ENCODE assay signal across 10 cellular contexts in genomic region chr20:1434571-1435336, GRCh38. TPM values are rescaled to one million over a fixed set of nuclear protein-coding genes. Genes with fewer than 3 reads are reported as not detected.
DNase-seq lines count a peak whose midpoint lies in the region; ATAC-seq, FAIRE-seq and TF ChIP-seq lines count a peak whose summit lies in the region.
"Had no signal": no experiment of that assay in that cellular context is flagged by ENCODE, and none has a peak within 500 bp of the region (broad histone marks: within the 10 kb centered on the region; RNA-seq: fewer than 3 reads in every experiment).

No MANE protein-coding gene starts in this region.

- no peak for TF ChIP-seq CTCF in IMR-90 (conservative IDR thresholded peaks at IDR 0.05; ENCODE audit: low read depth, low read length)
- no peak for TF ChIP-seq CTCF in colonic mucosa (IDR thresholded peaks at IDR 0.05)

- intact Hi-C loops in IMR-90 (cut with micrococcal nuclease) (loop anchor here (5.0 kb wide), 3 partner anchors 37 to 227 kb away; no protein-coding TSS in a partner anchor), colonic mucosa (cut with DNase I) (loop anchor here (5.0 kb wide), 1 partner anchor 42 kb away; the partner anchor contains the start of gene FKBP1A)

- CTCF ChIA-PET in IMR-90 (lab: Yijun Ruan, JAX): interaction anchor here (0.6 to 1.5 kb wide), 2 partner anchors 122 to 192 kb away, joined by 3 to 5 read pairs; no protein-coding TSS in a partner anchor

- no peak overlapping the region for H4K91ac ChIP-seq in IMR-90 (ENCODE audit: insufficient read depth, low read depth, low read length)

- H2AK9ac ChIP-seq in IMR-90 (replicated peaks; ENCODE audit: low read depth, low read length, poor library complexity): no peak overlapping the region

- no peak overlapping the region for H3K27ac ChIP-seq in IMR-90 (ENCODE audit: insufficient read depth, low read length)
- H3K27ac ChIP-seq in colonic mucosa: no peak overlapping the region
- H3K27ac ChIP-seq: adrenal gland, thoracic aorta had no signal

- no peak overlapping the region for H3K9ac ChIP-seq in IMR-90 (ENCODE audit: low read depth, low read length)
- no peak overlapping the region for H3K9ac ChIP-seq in colonic mucosa (ENCODE audit: low read depth in 2 of 2, low read length in 2 of 2)

- DNase-seq in GM12891 (ENCODE audit: insufficient read length, low spot score) (no peak), IMR-90 (peak; percentile 92), colonic mucosa (peak; percentile 43), pulmonary artery endothelial cell (ENCODE audit: low read depth, low spot score) (peak; percentile 80), NCI-H128 (lab: John Stamatoyannopoulos, UW; ENCODE audit: unreplicated experiment) (no peak)
- peak; percentile 82 for DNase-seq in T-helper 2 cell treated with Interferon-gamma antibody and Interleukin-4, amounts not matched to agents 5 μg/mL and 100 μg/mL, for 36 hours (ENCODE audit: low spot score)

- BruUV-seq in IMR-90 (replicated peaks; lab: Mats Ljungman, UMichigan): no TSS peak

- H3K9me1 ChIP-seq in IMR-90 (ENCODE audit: insufficient read depth, low read length): peaks cover 4% of the 10 kb centered on the region; the same call in 1 of the 2 replicates

- H3K27ac Mint-ChIP-seq in T-helper 2 cell treated with Interferon-gamma antibody and Interleukin-4, amounts not matched to agents 5 μg/mL and 100 μg/mL, for 36 hours: peak overlapping the region; percentile 60

- peak; percentile 87 for FAIRE-seq in GM12891 (lab: Jason Lieb, UNC)

- no CpG with 5 or more reads among the region's 2 CpGs for WGBS in IMR-90 (ENCODE audit: extremely low coverage in 2 of 2, insufficient read length in 1 of 2), 2 experiments

- H3K27me3 Mint-ChIP-seq in T-helper 2 cell treated with Interferon-gamma antibody and Interleukin-4, amounts not matched to agents 5 μg/mL and 100 μg/mL, for 36 hours (ENCODE audit: low read depth): peaks cover 14% of the 10 kb centered on the region

- peak overlapping the region; percentile 81 for H2AK5ac ChIP-seq in IMR-90 (ENCODE audit: low read depth, low read length)

- peak overlapping the region; percentile 11; the same call in 1 of the 2 replicates for H3K18ac ChIP-seq in IMR-90 (ENCODE audit: low read depth, low read length)

- in situ Hi-C loops in IMR-90 (cut with MboI; ENCODE audit: low sequenced_read_pairs): no loop called here

- H4K5ac ChIP-seq in IMR-90 (ENCODE audit: low read depth, low read length): no peak overlapping the region

- H3K36me3 ChIP-seq in IMR-90 (ENCODE audit: control insufficient read depth, insufficient read depth, low read length) (no peaks in the 10 kb centered on the region), colonic mucosa (no peaks in the 10 kb centered on the region)
- H3K36me3 ChIP-seq: adrenal gland, thoracic aorta had no signal

- H3K4me1 ChIP-seq in IMR-90 (ENCODE audit: control insufficient read depth, insufficient read depth, low read length) (peaks cover 2% of the 10 kb centered on the region), colonic mucosa (no peaks in the 10 kb centered on the region)
- H3K4me1 ChIP-seq: adrenal gland had no signal

- H2AFZ ChIP-seq in IMR-90 (replicated peaks; ENCODE audit: low read length, poor library complexity): no peak overlapping the region

- H3K4ac ChIP-seq in IMR-90 (ENCODE audit: low read depth, low read length): peak overlapping the region; percentile 12; the same call in 1 of the 2 replicates

- dilution Hi-C loops in IMR-90 (cut with HindIII; ENCODE audit: low sequenced_read_pairs, unreplicated experiment): no loop called here

- no peak for TF ChIP-seq RAD21 in IMR-90 (IDR thresholded peaks at IDR 0.05; ENCODE audit: low read length)

- H3K4me3 ChIP-seq in IMR-90 (ENCODE audit: insufficient read depth, low read depth, low read length) (no peak overlapping the region), colonic mucosa (no peak overlapping the region)
- H3K4me3 ChIP-seq: adrenal gland, thoracic aorta had no signal

- H3K27me3 ChIP-seq in IMR-90 (ENCODE audit: control insufficient read depth, insufficient read depth, low read length) (no peaks in the 10 kb centered on the region), colonic mucosa (no peaks in the 10 kb centered on the region)
- H3K27me3 ChIP-seq: adrenal gland had no signal

- ATAC-seq in GM21529 (IDR thresholded peaks at IDR 0.05; ENCODE audit: unreplicated experiment) (peak; percentile 94), IMR-90 (ENCODE audit: low read depth) (peak; percentile 79), HG02981 (IDR thresholded peaks at IDR 0.05; ENCODE audit: unreplicated experiment) (no peak)

- H4K20me1 ChIP-seq in IMR-90 (ENCODE audit: insufficient read depth, low read length): no peaks in the 10 kb centered on the region

- H3K56ac ChIP-seq in IMR-90 (ENCODE audit: extremely low read depth, insufficient read depth, low read length): no peak overlapping the region

- H3K9me3 ChIP-seq in IMR-90 (ENCODE audit: control insufficient read depth, insufficient read depth, low read length) (no peaks in the 10 kb centered on the region), colonic mucosa (no peaks in the 10 kb centered on the region)
- H3K9me3 ChIP-seq: adrenal gland, thoracic aorta had no signal

- H3K23ac ChIP-seq in IMR-90 (ENCODE audit: low read depth, low read length): no peak overlapping the region

- H2BK20ac ChIP-seq in IMR-90 (ENCODE audit: low read depth, low read length): peak overlapping the region; percentile 7; the same call in 1 of the 2 replicates

- H2BK5ac ChIP-seq in IMR-90 (ENCODE audit: low read depth, low read length, poor library complexity, severe bottlenecking): peak overlapping the region; percentile 29

- no peak for TF ChIP-seq POLR2A in GM12891 (IDR thresholded peaks at IDR 0.05; ENCODE audit: low read depth, low read length)
- no peak for TF ChIP-seq POLR2A in IMR-90 (IDR thresholded peaks at IDR 0.05; ENCODE audit: low read depth, low read length)

- H2BK120ac ChIP-seq in IMR-90 (ENCODE audit: low read depth, low read length): peak overlapping the region; percentile 13; the same call in 1 of the 2 replicates

- H3K4me2 ChIP-seq in IMR-90 (ENCODE audit: low read depth, low read length): no peak overlapping the region

- peak overlapping the region; percentile 45 for H3K4me3 Mint-ChIP-seq in T-helper 2 cell treated with Interferon-gamma antibody and Interleukin-4, amounts not matched to agents 5 μg/mL and 100 μg/mL, for 36 hours

- 0 out of 2 replicates have a peak overlapping the region, but pooled peaks have one; percentile 23 for H3K14ac ChIP-seq in IMR-90 (replicated peaks; ENCODE audit: low read depth, low read length)

- H3K36me3 Mint-ChIP-seq in T-helper 2 cell treated with Interferon-gamma antibody and Interleukin-4, amounts not matched to agents 5 μg/mL and 100 μg/mL, for 36 hours (ENCODE audit: low read depth): peaks cover 13% of the 10 kb centered on the region

- no peaks in the 10 kb centered on the region for H3K79me1 ChIP-seq in IMR-90 (ENCODE audit: low read depth in 1 of 2, low read length in 2 of 2)

- peaks cover 38% of the 10 kb centered on the region for H3K4me1 Mint-ChIP-seq in T-helper 2 cell treated with Interferon-gamma antibody and Interleukin-4, amounts not matched to agents 5 μg/mL and 100 μg/mL, for 36 hours (ENCODE audit: low read depth)

- peaks cover 5% of the 10 kb centered on the region for H3K9me3 Mint-ChIP-seq in T-helper 2 cell treated with Interferon-gamma antibody and Interleukin-4, amounts not matched to agents 5 μg/mL and 100 μg/mL, for 36 hours

- no peak overlapping the region; the same call in 2 of the 3 replicates for H2BK15ac ChIP-seq in IMR-90 (ENCODE audit: low read depth, low read length)

- H4K8ac ChIP-seq in IMR-90 (ENCODE audit: low read depth in 2 of 2, low read length in 2 of 2): no peak overlapping the region

- POLR2A ChIA-PET in IMR-90 (lab: Charles Lee; ENCODE audit: unreplicated experiment): interaction anchor here (0.6 kb wide), 1 partner anchor 41 kb away, joined by 6 read pairs; no protein-coding TSS in a partner anchor

TF ChIP-seq in GM12891, 5 proteins besides CTCF, POLR2A, EP300 and RAD21:
- TF ChIP-seq PAX5 (IDR thresholded peaks at IDR 0.05; ENCODE audit: insufficient read depth, low read length, severe bottlenecking) (no peak), SPI1 (IDR thresholded peaks at IDR 0.05; ENCODE audit: low read depth, low read length) (peak; percentile 43; the same call in 1 of the 2 replicates), POLR2AphosphoS5 (IDR thresholded peaks at IDR 0.05; ENCODE audit: low read depth, low read length) (no peak), POU2F2 (IDR thresholded peaks at IDR 0.05; ENCODE audit: low read depth, low read length) (peak; percentile 85), TAF1 (IDR thresholded peaks at IDR 0.05; ENCODE audit: low read depth, low read length) (no peak)

TF ChIP-seq in IMR-90, 13 proteins besides CTCF, POLR2A, EP300 and RAD21 (continues in another document):
- TF ChIP-seq MAFK (IDR thresholded peaks at IDR 0.05; ENCODE audit: low read depth, low read length) (no peak), CEBPB (IDR thresholded peaks at IDR 0.05; ENCODE audit: low read depth, low read length) (peak; percentile 54; the same call in 1 of the 2 replicates), RFX5 (IDR thresholded peaks at IDR 0.05; ENCODE audit: low read depth, low read length) (no peak), NFE2L2 (IDR thresholded peaks at IDR 0.05; ENCODE audit: low read depth, low read length) (no peak), RCOR1 (IDR thresholded peaks at IDR 0.05; ENCODE audit: insufficient replicate concordance, low read length) (no peak), FOS (IDR thresholded peaks at IDR 0.05; ENCODE audit: low read depth, low read length) (no peak), BHLHE40 (IDR thresholded peaks at IDR 0.05; ENCODE audit: low read depth, low read length) (no peak)

RNA-seq across cellular contexts. Expression of gene NSFL1C, which starts 31.9 kb away (rescaled TPM):
- polyA plus RNA-seq in GM12891 (2012; ENCODE audit: low read depth, missing spikeins): 37.4 TPM
- total RNA-seq in IMR-90 (2012; rRNA removed) (40.3 and 41.1 TPM in 2 replicates), colonic mucosa (10 to 100 TPM; 67.4 to 76.0 TPM), pulmonary artery endothelial cell (34.4 and 44.3 TPM in 2 replicates)
- polyA plus RNA-seq in IMR-90 (2012; rRNA removed): 28.6 and 33.0 TPM in 2 replicates
- polyA plus RNA-seq in IMR-90 (2012; cell fraction: cytosol; rRNA removed): 14.9 and 23.7 TPM in 2 replicates
- polyA plus RNA-seq in IMR-90 (2012; cell fraction: nucleus; rRNA removed; ENCODE audit: low replicate concordance): 26.2 and 57.4 TPM in 2 replicates

RNA-seq across cellular contexts. Expression of gene FKBP1A, which starts 41.9 kb away (rescaled TPM):
- 221 TPM for polyA plus RNA-seq in GM12891 (2012; ENCODE audit: low read depth, missing spikeins)
- 91.9 and 120 TPM in 2 replicates for total RNA-seq in IMR-90 (2012; rRNA removed)
- 513 and 528 TPM in 2 replicates for polyA plus RNA-seq in IMR-90 (2012; rRNA removed)
- 250 and 846 TPM in 2 replicates for polyA plus RNA-seq in IMR-90 (2012; cell fraction: cytosol; rRNA removed)
- 45.1 and 159 TPM in 2 replicates for polyA plus RNA-seq in IMR-90 (2012; cell fraction: nucleus; rRNA removed; ENCODE audit: low replicate concordance)
- total RNA-seq in colonic mucosa: 100 to 1,000 TPM; 307 to 310 TPM
- 293 and 297 TPM in 2 replicates for total RNA-seq in pulmonary artery endothelial cell

RNA-seq across cellular contexts. Expression of gene SIRPB2, which starts 56.5 kb away (rescaled TPM):
- polyA plus RNA-seq in GM12891 (2012; ENCODE audit: low read depth, missing spikeins): not detected
- total RNA-seq in IMR-90 (2012; rRNA removed) (not detected in 2 replicates), colonic mucosa (1 to 10 TPM in 1 of 2 donors, under 1 TPM in 1; 0.74 to 3.0 TPM), pulmonary artery endothelial cell (1.2 and 1.6 TPM in 2 replicates)
- not detected in 2 replicates for polyA plus RNA-seq in IMR-90 (2012; rRNA removed)
- polyA plus RNA-seq in IMR-90 (2012; cell fraction: cytosol; rRNA removed): not detected in 2 replicates
- polyA plus RNA-seq in IMR-90 (2012; cell fraction: nucleus; rRNA removed; ENCODE audit: low replicate concordance): not detected in 2 replicates

Comparison
In these comparisons a context has a peak if more than half of its experiments do, and no peak if none do; other contexts are left out.
1. DNase-seq: peak in IMR-90 (single experiment), T-helper 2 cell treated with Interferon-gamma antibody and Interleukin-4, amounts not matched to agents 5 μg/mL and 100 μg/mL, for 36 hours (single experiment), colonic mucosa (single experiment) and pulmonary artery endothelial cell (single experiment); none in GM12891 (single experiment) and NCI-H128 (single experiment).